Comparison of ENCODE assay signal across 8 cellular contexts in the genomic region with DNA sequence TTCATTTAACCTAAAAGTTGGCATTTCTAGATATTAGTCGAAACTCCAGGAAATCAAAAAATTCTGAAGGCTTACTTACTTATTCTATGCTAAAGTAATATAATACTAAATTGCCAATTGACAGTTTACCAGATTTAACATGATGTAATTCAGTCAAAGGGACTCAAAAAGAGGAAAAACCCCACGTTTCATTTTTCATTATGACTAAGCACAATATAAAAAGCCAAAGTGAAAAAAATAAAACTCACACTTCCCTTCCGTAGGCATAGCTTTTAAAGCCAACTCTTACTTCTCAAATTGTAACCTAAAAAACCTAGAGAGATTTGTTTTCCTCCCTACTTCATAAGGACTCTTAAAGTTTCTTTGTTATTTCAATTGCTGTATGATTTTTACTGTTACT.
A peak's percentile ranks its signal among the peaks of the same experiment; 100 is the strongest.
DNase-seq lines count a peak whose midpoint lies in the region; ATAC-seq and TF ChIP-seq lines count a peak whose summit lies in the region.

No MANE protein-coding gene starts in this region.

- H3K27me3 ChIP-seq in HUES6 (ENCODE audit: control insufficient read depth, insufficient read depth, low read length) = no peaks in the 10 kb centered on the region
- H3K27me3 ChIP-seq in tibial artery = no peaks in the 10 kb centered on the region

- intact Hi-C loops in tibial artery (cut with DNase I; ENCODE audit: low total_unique reads) = no loop called here

- TF ChIP-seq CTCF in GM13977 (IDR thresholded peaks at IDR 0.05; ENCODE audit: extremely low read depth, insufficient read depth, missing control alignments) (no peak), fibroblast of the aortic adventitia (IDR thresholded peaks at IDR 0.05; ENCODE audit: insufficient read depth, low read length) (no peak), tibial artery (IDR thresholded peaks at IDR 0.05) (no peak)

- H3K4me3 ChIP-seq in HUES6 (ENCODE audit: low read depth, low read length) (no peak overlapping the region), fibroblast of the aortic adventitia (ENCODE audit: low read depth, low read length) (no peak overlapping the region), tibial artery (no peak overlapping the region)

- H3K36me3 ChIP-seq in HUES6 (ENCODE audit: control insufficient read depth, insufficient read depth, low read length) (peaks cover 19% of the 10 kb centered on the region), tibial artery (peaks cover 5 to 25% (median 10%) of the 10 kb centered on the region in 3 donors)

- H3K27ac ChIP-seq in HUES6 (ENCODE audit: low read depth, low read length) (peak overlapping the region; percentile 3; the same call in 1 of the 2 replicates), tibial artery (no peak overlapping the region)

- peak; percentile 86 for ATAC-seq in GM21528 (IDR thresholded peaks at IDR 0.05; ENCODE audit: low FRiP score, unreplicated experiment)

- H3K9ac ChIP-seq in HUES6 (ENCODE audit: low read length) = no peak overlapping the region

- in situ Hi-C loops in GM13977 (cut with MboI; ENCODE audit: low pct_unique_long_range_greater_than_20kb, low sequenced_read_pairs, unreplicated experiment) = no loop called here

- no peaks in the 10 kb centered on the region for H3K9me3 ChIP-seq in HUES6 (ENCODE audit: control insufficient read depth, insufficient read depth, low read depth, low read length)
- no peaks in the 10 kb centered on the region for H3K9me3 ChIP-seq in tibial artery

- DNase-seq in GM13977 (ENCODE audit: low spot score) (peak; percentile 42), fibroblast of the aortic adventitia (ENCODE audit: low read depth) (peak; percentile 58), tibial artery (no peak), activated gamma-delta T cell treated with Interleukin-2 at 50 U/mL for 16 hours (no peak), NCI-H82 (lab: John Stamatoyannopoulos, UW) (no peak)
- DNase-seq in stimulated activated CD4-positive, alpha-beta T cell treated with anti-CD3 and anti-CD28 coated beads, Interleukin-4, amount 100 ng/mL, for 4 hours = no peak

- no peaks in the 10 kb centered on the region for H3K4me1 ChIP-seq in HUES6 (ENCODE audit: control insufficient read depth, insufficient read depth, low read length)
- H3K4me1 ChIP-seq in tibial artery = peaks cover 0 to 18% (median 0%) of the 10 kb centered on the region in 4 donors

Comparison
In these comparisons a context has a peak if more than half of its experiments do, and no peak if none do; other contexts are left out.
1. DNase-seq: peak in GM13977 (single experiment) and fibroblast of the aortic adventitia (single experiment); none in stimulated activated CD4-positive, alpha-beta T cell treated with anti-CD3 and anti-CD28 coated beads, Interleukin-4, amount 100 ng/mL, for 4 hours (0 of 2), tibial artery (0 of 2), activated gamma-delta T cell treated with Interleukin-2 at 50 U/mL for 16 hours (single experiment) and NCI-H82 (single experiment).